10 cellular contexts compared by ENCODE assay signal in the genomic region with DNA sequence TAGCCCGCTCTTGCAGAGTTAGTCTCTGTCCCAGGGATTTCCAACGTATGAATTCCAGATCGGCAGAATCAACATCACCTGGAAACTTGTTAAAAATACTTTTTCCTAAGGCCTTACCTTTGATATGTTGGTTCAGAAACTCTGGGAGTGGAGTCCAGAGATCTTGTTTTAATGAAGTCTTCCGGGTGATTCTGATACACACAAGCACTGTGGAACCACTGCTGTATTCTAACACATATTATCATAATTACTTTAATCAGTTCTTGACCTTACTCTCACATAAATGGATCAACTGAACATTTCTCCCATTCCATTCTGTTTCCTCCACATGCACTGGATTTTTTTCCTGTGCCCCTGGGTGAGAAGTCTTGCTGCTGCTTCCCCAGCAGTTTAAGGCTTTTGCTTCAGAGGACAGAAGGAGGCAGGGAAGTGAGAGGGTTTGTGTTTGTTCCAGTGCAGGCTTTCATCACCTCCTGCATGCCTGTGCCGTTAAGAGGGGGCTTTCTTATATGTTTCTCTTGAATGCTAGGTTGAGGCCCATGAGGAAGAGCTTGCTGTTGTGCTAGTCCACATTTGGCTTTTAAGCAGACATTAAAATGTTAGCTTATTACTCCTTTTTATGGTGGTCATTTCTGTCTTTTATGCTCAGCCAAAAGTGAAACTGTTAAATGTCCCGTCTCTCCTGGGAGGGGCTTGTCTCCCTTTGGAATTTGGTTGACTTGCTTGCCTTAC. TPM values are rescaled to one million over a fixed set of nuclear protein-coding genes. Genes with fewer than 3 reads are reported as not detected.
DNase-seq lines count a peak whose midpoint lies in the region; ATAC-seq and TF ChIP-seq lines count a peak whose summit lies in the region.
"Had no signal": no experiment of that assay in that cellular context is flagged by ENCODE, and none has a peak within 500 bp of the region (broad histone marks: within the 10 kb centered on the region; RNA-seq: fewer than 3 reads in every experiment).

No MANE protein-coding gene starts in this region.

- peaks cover 0 to 3% of the 10 kb centered on the region in 2 donors for H3K36me3 Mint-ChIP-seq in activated T-cell treated with anti-CD3 and anti-CD28 coated beads, Interleukin-2, amount 50 U/mL, for 72 hours (ENCODE audit: insufficient read depth in 2 of 2)
- H3K36me3 Mint-ChIP-seq in chondrocyte (ENCODE audit: low read depth) (no peaks in the 10 kb centered on the region), type B pancreatic cell (peaks cover 3% of the 10 kb centered on the region)

- no peak for DNase-seq in activated T-cell treated with anti-CD3 and anti-CD28 coated beads, Interleukin-2, amount 50 U/mL, for 72 hours
- DNase-seq in activated T-cell treated with anti-CD3 and anti-CD28 coated beads, Interleukin-2, amount 50 U/mL, for 1 hour = no peak
- no peak for DNase-seq in chondrocyte (ENCODE audit: low spot score)
- DNase-seq in lung microvascular endothelial cell (ENCODE audit: low read depth in 2 of 2) = peak; percentile 36 to 47
- DNase-seq in type B pancreatic cell (ENCODE audit: extremely low spot score, unreplicated experiment) = no peak
- no peak for DNase-seq in NCI-H510A (lab: John Stamatoyannopoulos, UW)
- DNase-seq: effector memory CD4-positive, alpha-beta T cell; Peyer's patch had no signal

- no peaks in the 10 kb centered on the region for H3K27me3 Mint-ChIP-seq in activated T-cell treated with anti-CD3 and anti-CD28 coated beads, Interleukin-2, amount 50 U/mL, for 72 hours (ENCODE audit: low read depth)
- no peaks in the 10 kb centered on the region for H3K27me3 Mint-ChIP-seq in chondrocyte (ENCODE audit: low read depth)
- no peaks in the 10 kb centered on the region for H3K27me3 Mint-ChIP-seq in type B pancreatic cell

- peak overlapping the region; percentile 85 for H3K27ac Mint-ChIP-seq in activated T-cell treated with anti-CD3 and anti-CD28 coated beads, Interleukin-2, amount 50 U/mL, for 72 hours
- H3K27ac Mint-ChIP-seq in chondrocyte (ENCODE audit: unreplicated experiment) = peak overlapping the region; percentile 84
- H3K27ac Mint-ChIP-seq in type B pancreatic cell = peak overlapping the region; percentile 75

- TF ChIP-seq CTCF in chondrocyte (IDR thresholded peaks at IDR 0.05) = no peak
- no peak for TF ChIP-seq CTCF in type B pancreatic cell (conservative IDR thresholded peaks at IDR 0.05)

- H3K9me3 Mint-ChIP-seq in activated T-cell treated with anti-CD3 and anti-CD28 coated beads, Interleukin-2, amount 50 U/mL, for 72 hours = no peaks in the 10 kb centered on the region
- H3K9me3 Mint-ChIP-seq in chondrocyte (ENCODE audit: low read depth) (no peaks in the 10 kb centered on the region), type B pancreatic cell (no peaks in the 10 kb centered on the region)

- peak overlapping the region; percentile 16 to 59 for H3K4me3 Mint-ChIP-seq in activated T-cell treated with anti-CD3 and anti-CD28 coated beads, Interleukin-2, amount 50 U/mL, for 72 hours
- H3K4me3 Mint-ChIP-seq in chondrocyte (ENCODE audit: unreplicated experiment) = peak overlapping the region; percentile 64
- peak overlapping the region; percentile 31 for H3K4me3 Mint-ChIP-seq in type B pancreatic cell

- no peak for ATAC-seq in activated T-cell treated with anti-CD3 and anti-CD28 coated beads, Interleukin-2, amount 50 U/mL, for 72 hours (replicated peaks in 1 of 2)
- ATAC-seq in GM19328 (IDR thresholded peaks at IDR 0.05; ENCODE audit: unreplicated experiment) (no peak), GM21576 (IDR thresholded peaks at IDR 0.05; ENCODE audit: unreplicated experiment) (no peak)

- H3K4me1 Mint-ChIP-seq in activated T-cell treated with anti-CD3 and anti-CD28 coated beads, Interleukin-2, amount 50 U/mL, for 72 hours (ENCODE audit: low read depth) = peaks cover 69% of the 10 kb centered on the region
- H3K4me1 Mint-ChIP-seq in chondrocyte (ENCODE audit: low read depth) (peaks cover 63% of the 10 kb centered on the region), type B pancreatic cell (ENCODE audit: unreplicated experiment) (peaks cover 23% of the 10 kb centered on the region)

RNA-seq across cellular contexts. Expression of gene CCSER2, which starts 32.4 kb away (rescaled TPM):
- total RNA-seq in activated T-cell treated with anti-CD3 and anti-CD28 coated beads, Interleukin-2, amount 50 U/mL, for 72 hours = 10 to 100 TPM; 93.7 to 99.1 TPM
- total RNA-seq in chondrocyte (74.2 to 80.0 TPM (median 78.8 TPM) in 3 replicates), lung microvascular endothelial cell (11.1 and 14.9 TPM in 2 replicates), type B pancreatic cell (ENCODE audit: low replicate concordance) (43.9 and 85.8 TPM in 2 replicates)

Comparison
In these comparisons a context has a peak if more than half of its experiments do, and no peak if none do; other contexts are left out.
1. DNase-seq: peak in lung microvascular endothelial cell (2 of 2); none in activated T-cell treated with anti-CD3 and anti-CD28 coated beads, Interleukin-2, amount 50 U/mL, for 72 hours (0 of 2), activated T-cell treated with anti-CD3 and anti-CD28 coated beads, Interleukin-2, amount 50 U/mL, for 1 hour (single experiment), chondrocyte (single experiment), type B pancreatic cell (single experiment) and NCI-H510A (single experiment).
2. Peak in every context shown above with its lines, with median percentiles within 50 percentile points of each other: H3K27ac Mint-ChIP-seq and H3K4me3 Mint-ChIP-seq.